ENCODE assay signal across 34 cellular contexts in the genomic region with DNA sequence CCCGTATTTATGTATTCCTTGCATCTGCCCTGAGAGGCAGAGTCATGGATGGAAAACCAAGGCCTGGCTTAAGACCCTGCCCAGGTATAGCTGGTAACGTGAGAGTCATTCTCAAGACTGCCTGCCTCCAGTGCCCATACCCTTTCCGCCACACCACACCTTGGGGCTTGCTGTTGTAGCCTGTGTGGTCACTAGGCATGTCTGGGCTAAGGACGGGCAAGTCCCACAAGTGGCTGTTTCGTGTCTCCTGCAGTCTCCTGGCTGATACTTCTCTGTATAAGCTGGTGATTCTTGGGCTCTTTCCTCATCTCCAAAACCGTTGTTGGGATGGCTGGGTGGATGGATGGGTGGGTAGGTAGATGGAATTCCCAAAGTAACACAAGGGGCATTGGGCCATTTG.
"Had no signal": no experiment of that assay in that cellular context is flagged by ENCODE, and none has a peak within 500 bp of the region (broad histone marks: within the 10 kb centered on the region; RNA-seq: fewer than 3 reads in every experiment).

No MANE protein-coding gene starts in this region.

- DNase-seq: activated B cell treated with CpG ODN at 0.5 μM for 24 hours; activated CD4-positive, alpha-beta memory T cell treated with anti-CD3 and anti-CD28 coated beads for 36 hours; activated CD4-positive, alpha-beta T cell treated with anti-CD3 and anti-CD28 coated beads for 4 hours; activated CD4-positive, alpha-beta T cell treated with anti-CD3 and anti-CD28 coated beads, Interleukin-2, amount 50 U/mL, for 1 hour; activated CD4-positive, CD25-positive, alpha-beta regulatory T cell treated with anti-CD3 and anti-CD28 coated beads, Interleukin-2, amount 50 U/mL, for 72 hours; activated CD8-positive, alpha-beta memory T cell treated with anti-CD3 and anti-CD28 coated beads, Interleukin-2, amount 50 U/mL, for 4 hours; activated effector memory CD4-positive, alpha-beta T cell treated with Interleukin-2 at 50 U/mL for 16 hours; activated naive CD4-positive, alpha-beta T cell treated with anti-CD3 and anti-CD28 coated beads, Interleukin-2, amount 10 ng/mL, durations not matched to agents 7 days and 5 days; activated naive CD8-positive, alpha-beta T cell treated with anti-CD3 and anti-CD28 coated beads, Interleukin-2, amount 50 U/mL, for 24 hours; activated T-cell treated with anti-CD3 and anti-CD28 coated beads for 4 hours; activated T-cell treated with anti-CD3 and anti-CD28 coated beads, Interleukin-2, amount 50 U/mL, for 4 hours; anterior cingulate cortex; Kasumi-1; KG1; MM.1S; MV-4-11; NCI-H1092; NCI-H1436 treated with DMSO at 0.1 percent for 48 hours; NCI-H1694 treated with DMSO at 0.1 percent for 48 hours; NCI-H2029; NCI-H510A; NCI-H526; NCI-H748 treated with DMSO at 0.1 percent for 48 hours; NK-92 treated with Interleukin-12 subunit alpha and Interleukin-12 subunit beta, amount 100 ng/mL, for 24 hours; PC-3; Peyer's patch; Right ventricle myocardium superior; RPMI8226; SW 1271; T-helper 1 cell; T-helper 2 cell; T-helper 9 cell had no signal

- H3K4me3 ChIP-seq: cardiac muscle cell, Peyer's patch had no signal

- H3K27me3 ChIP-seq: cardiac muscle cell, Peyer's patch had no signal

- H3K36me3 ChIP-seq: cardiac muscle cell, Peyer's patch had no signal

- H3K27ac ChIP-seq: cardiac muscle cell, Peyer's patch, VCaP had no signal

- ATAC-seq: activated naive CD8-positive, alpha-beta T cell treated with anti-CD3 and anti-CD28 coated beads, Interleukin-2, amount 50 U/mL, for 24 hours; activated T-cell treated with anti-CD3 and anti-CD28 coated beads, Interleukin-2, amount 50 U/mL, for 4 hours; PC-3 had no signal
